1 cellular context compared by ENCODE assay signal in genomic region chr6:150686566-150686965, GRCh38.
TF ChIP-seq lines count a peak whose summit lies in the region.

No MANE protein-coding gene starts in this region.

TF ChIP-seq in WTC11, 78 proteins besides CTCF, POLR2A, EP300 and RAD21 (continued from another document):
- TF ChIP-seq ATF6 (CRISPR knock-in tag; IDR thresholded peaks at IDR 0.05) (no peak), FOXP4 (CRISPR knock-in tag; IDR thresholded peaks at IDR 0.05) (no peak), NR1H2 (CRISPR knock-in tag; IDR thresholded peaks at IDR 0.05) (no peak), TEAD4 (CRISPR knock-in tag; IDR thresholded peaks at IDR 0.05) (no peak), ZNF396 (CRISPR knock-in tag; IDR thresholded peaks at IDR 0.05; ENCODE audit: borderline replicate concordance) (no peak), E2F4 (CRISPR knock-in tag; IDR thresholded peaks at IDR 0.05; ENCODE audit: borderline replicate concordance, low read depth) (no peak), MLX (CRISPR knock-in tag; IDR thresholded peaks at IDR 0.05) (no peak), ZBTB43 (CRISPR knock-in tag; IDR thresholded peaks at IDR 0.05) (no peak), JAZF1 (CRISPR knock-in tag; IDR thresholded peaks at IDR 0.05) (no peak), ZSCAN18 (CRISPR knock-in tag; IDR thresholded peaks at IDR 0.05) (no peak)
